In genomic region chr2:73859721-73860586, GRCh38 we compare ENCODE assay signal across 8 cellular contexts.
DNase-seq lines count a peak whose midpoint lies in the region; ATAC-seq lines count a peak whose summit lies in the region.
"Had no signal": no experiment of that assay in that cellular context is flagged by ENCODE, and none has a peak within 500 bp of the region (broad histone marks: within the 10 kb centered on the region; RNA-seq: fewer than 3 reads in every experiment).

No MANE protein-coding gene starts in this region.

- ATAC-seq in activated CD4-positive, CD25-positive, alpha-beta regulatory T cell treated with anti-CD3 and anti-CD28 coated beads, Interleukin-2, amount 50 U/mL, for 24 hours = peak; percentile 97 to 100

- DNase-seq in HK-2 (ENCODE audit: unreplicated experiment) (peak; percentile 51), fibroblast of gingiva (ENCODE audit: low read depth) (peak; percentile 45), putamen (ENCODE audit: low spot score) (no peak), GM19238 (ENCODE audit: insufficient read length, low spot score) (no peak), NCI-H146 (lab: John Stamatoyannopoulos, UW) (no peak)
- DNase-seq in stimulated activated CD4-positive, alpha-beta T cell treated with anti-CD3 and anti-CD28 coated beads, TNF-alpha, amount 100 ng/mL, for 24 hours (ENCODE audit: low read depth in 3 of 3) = peak; percentile 13 to 45 (median 22)
- DNase-seq: dorsolateral prefrontal cortex had no signal

Comparison
In these comparisons a context has a peak if more than half of its experiments do, and no peak if none do; other contexts are left out.
1. DNase-seq: peak in HK-2 (single experiment), fibroblast of gingiva (single experiment) and stimulated activated CD4-positive, alpha-beta T cell treated with anti-CD3 and anti-CD28 coated beads, TNF-alpha, amount 100 ng/mL, for 24 hours (3 of 3); none in putamen (single experiment), GM19238 (single experiment) and NCI-H146 (single experiment).